Comparison of ENCODE assay signal across 13 cellular contexts in the genomic region with DNA sequence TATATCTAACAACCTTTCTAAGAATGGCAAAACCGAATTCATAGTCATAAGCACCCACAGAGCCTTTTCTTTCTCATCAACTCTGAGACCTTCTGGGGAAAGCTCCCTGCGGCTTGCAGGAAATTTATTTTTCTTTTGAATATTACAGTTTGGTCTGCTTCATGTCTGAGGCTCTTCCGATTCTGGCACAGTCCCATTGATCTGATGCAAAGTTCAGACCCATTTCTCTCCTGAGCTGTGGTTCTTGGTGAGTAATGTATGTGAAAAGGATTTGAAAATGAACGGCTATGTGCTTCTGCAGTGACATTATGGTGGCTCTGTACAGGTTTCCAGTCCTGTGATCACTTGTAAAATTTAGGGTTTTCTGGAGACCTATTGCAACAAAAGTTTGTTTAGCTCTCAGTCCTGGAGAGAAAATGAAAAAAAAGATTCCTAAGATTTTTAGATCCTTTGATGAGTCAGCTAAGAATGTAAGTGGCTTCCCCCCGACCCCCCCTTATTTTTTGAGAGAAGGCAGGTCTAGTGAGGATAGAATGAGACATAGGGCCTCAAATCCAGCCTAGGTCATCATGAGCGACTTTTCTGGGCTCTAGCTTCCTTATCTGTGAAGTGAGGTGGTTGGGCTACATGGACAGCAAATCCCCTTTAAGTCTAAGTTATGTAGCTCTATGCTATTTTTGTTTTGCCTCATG. TPM values are rescaled to one million over a fixed set of nuclear protein-coding genes. Genes with fewer than 3 reads are reported as not detected.
A peak's percentile ranks its signal among the peaks of the same experiment; 100 is the strongest.
DNase-seq lines count a peak whose midpoint lies in the region; ATAC-seq and TF ChIP-seq lines count a peak whose summit lies in the region.
"Had no signal": no experiment of that assay in that cellular context is flagged by ENCODE, and none has a peak within 500 bp of the region (broad histone marks: within the 10 kb centered on the region; RNA-seq: fewer than 3 reads in every experiment).

No MANE protein-coding gene starts in this region.

- no peak for DNase-seq in left ventricle myocardium superior
- no peak for DNase-seq in heart right ventricle
- peak; percentile 50 for DNase-seq in astrocyte of the cerebellum (ENCODE audit: low read depth)
- peak; percentile 55 for DNase-seq in hepatic stellate cell (ENCODE audit: low spot score)
- DNase-seq in uterus, result no peak
- no peak for DNase-seq in T-cell
- no peak for DNase-seq in NCI-H510A (lab: John Stamatoyannopoulos, UW)
- DNase-seq in NCI-H187 (lab: John Stamatoyannopoulos, UW), result no peak
- DNase-seq: activated CD8-positive, alpha-beta memory T cell treated with anti-CD3 and anti-CD28 coated beads, Interleukin-2, amount 50 U/mL, for 48 hours; central memory CD4-positive, alpha-beta T cell; NCI-H526 treated with DMSO at 0.1 percent for 48 hours; T-helper 2 cell had no signal

- H3K36me3 ChIP-seq in heart right ventricle, result no peaks in the 10 kb centered on the region
- H3K36me3 ChIP-seq in uterus, result no peaks in the 10 kb centered on the region

- H3K4me1 ChIP-seq in heart right ventricle (peaks cover 0 to 49% (median 15%) of the 10 kb centered on the region in 9 donors), uterus (peaks cover 0 to 7% of the 10 kb centered on the region in 2 donors)

- no peak overlapping the region for H3K27ac Mint-ChIP-seq in T-cell

- WGBS in heart right ventricle, 2 donors, result 65 to 67% methylated on average over 6 of the region's 6 CpGs

- CTCF ChIA-PET in T-cell (lab: Charles Lee), result interaction anchor here (0.6 kb wide), 2 partner anchors 131 to 396 kb away, joined by 3 read pairs; no protein-coding TSS in a partner anchor

- POLR2A ChIA-PET in T-cell (lab: Charles Lee), result no interaction called here

- H3K9me3 ChIP-seq in heart right ventricle (no peaks in the 10 kb centered on the region), uterus (no peaks in the 10 kb centered on the region)

- no peaks in the 10 kb centered on the region for H3K27me3 ChIP-seq in heart right ventricle
- H3K27me3 ChIP-seq in uterus, result no peaks in the 10 kb centered on the region

- intact Hi-C loops in left ventricle myocardium superior (cut with micrococcal nuclease), result no loop called here
- intact Hi-C loops in heart right ventricle (cut with DNase I), result loop anchor here in 5 of 10 donors (5.0 to 10.0 kb wide), 5 partner anchors 95 to 285 kb away; a partner anchor contains a TSS
- intact Hi-C loops in uterus (cut with DNase I; ENCODE audit: low total_unique reads), result no loop called here

- in situ Hi-C loops in astrocyte of the cerebellum (cut with HindIII; ENCODE audit: low sequenced_read_pairs), result no loop called here

- H3K9me3 Mint-ChIP-seq in T-cell, result no peaks in the 10 kb centered on the region

- H3K4me3 ChIP-seq in heart right ventricle (no peak overlapping the region), astrocyte of the cerebellum (ENCODE audit: low read depth, low read length) (no peak overlapping the region), uterus (no peak overlapping the region)

- TF ChIP-seq CTCF in heart right ventricle (IDR thresholded peaks at IDR 0.05) (no peak), astrocyte of the cerebellum (IDR thresholded peaks at IDR 0.05; ENCODE audit: low read depth, low read length, missing control alignments) (no peak), uterus (IDR thresholded peaks at IDR 0.05) (no peak)

- ATAC-seq in left ventricle myocardium superior, result peak; percentile 5
- ATAC-seq in heart right ventricle, result no peak
- ATAC-seq in T-cell (replicated peaks in 1 of 4), result no peak
- ATAC-seq: sciatic nerve had no signal

- no peak overlapping the region for H3K4me3 Mint-ChIP-seq in T-cell

- H3K27me3 Mint-ChIP-seq in T-cell, result no peaks in the 10 kb centered on the region

- peaks cover 3% of the 10 kb centered on the region for H3K36me3 Mint-ChIP-seq in T-cell

- H3K27ac ChIP-seq in heart right ventricle (peak overlapping the region in 3 of 10 donors; percentile 4 to 16 (median 15)), uterus (peak overlapping the region; percentile 13 to 21)

- peaks cover 43 to 47% (median 44%) of the 10 kb centered on the region in 3 donors for H3K4me1 Mint-ChIP-seq in T-cell

- no peak for TF ChIP-seq POLR2A in uterus (IDR thresholded peaks at IDR 0.05)

RNA-seq across cellular contexts. Expression of a gene that starts 4.6 kb away (rescaled TPM):
- total RNA-seq in left ventricle myocardium superior, result 10.3 TPM
- total RNA-seq in heart right ventricle, result 10 to 100 TPM in 8 of 10 donors, 1 to 10 TPM in 2; 9.7 to 17.7 (median 12.8) TPM
- 1 to 10 TPM in 1 of 2 donors, under 1 TPM in 1; 0.94 to 2.3 TPM for polyA plus RNA-seq in heart right ventricle
- total RNA-seq in uterus, result 10 to 100 TPM in 3 of 4 donors, 1 to 10 TPM in 1; 7.9 to 18.5 (median 15.2) TPM
- 1 to 10 TPM; 5.4 to 8.1 (median 7.5) TPM for total RNA-seq in T-cell

Comparison
In these comparisons a context has a peak if more than half of its experiments do, and no peak if none do; other contexts are left out.
1. DNase-seq: peak in astrocyte of the cerebellum (single experiment) and hepatic stellate cell (single experiment); none in left ventricle myocardium superior (single experiment), heart right ventricle (0 of 2), uterus (0 of 2), T-cell (0 of 34), NCI-H510A (single experiment) and NCI-H187 (0 of 2).